In genomic region chr17:64095144-64095882, GRCh38 we compare ENCODE assay signal across 10 cellular contexts. TPM values are rescaled to one million over a fixed set of nuclear protein-coding genes. Genes with fewer than 3 reads are reported as not detected.
DNase-seq lines count a peak whose midpoint lies in the region; ATAC-seq and TF ChIP-seq lines count a peak whose summit lies in the region.
"Had no signal": no experiment of that assay in that cellular context is flagged by ENCODE, and none has a peak within 500 bp of the region (broad histone marks: within the 10 kb centered on the region; RNA-seq: fewer than 3 reads in every experiment).

No MANE protein-coding gene starts in this region.

- peaks cover 63 to 79% (median 70%) of the 10 kb centered on the region in 3 donors for H3K4me1 Mint-ChIP-seq in CD8-positive, alpha-beta memory T cell
- H3K4me1 Mint-ChIP-seq in glutamatergic neuron (ENCODE audit: low read depth, unreplicated experiment): peaks cover 5% of the 10 kb centered on the region

- TF ChIP-seq CTCF in IMR-90 (conservative IDR thresholded peaks at IDR 0.05; ENCODE audit: low read depth, low read length): no peak
- no peak for TF ChIP-seq CTCF in glutamatergic neuron (IDR thresholded peaks at IDR 0.05; ENCODE audit: partially characterized antibody, unreplicated experiment)

- no peaks in the 10 kb centered on the region for H3K9me3 ChIP-seq in CD8-positive, alpha-beta memory T cell (ENCODE audit: low read length)
- H3K9me3 ChIP-seq in IMR-90 (ENCODE audit: control insufficient read depth, insufficient read depth, low read length): no peaks in the 10 kb centered on the region
- no peaks in the 10 kb centered on the region for H3K9me3 ChIP-seq in SJCRH30 (replicated peaks)

- H2BK15ac ChIP-seq in IMR-90 (ENCODE audit: low read depth, low read length): no peak overlapping the region

- H3K14ac ChIP-seq in IMR-90 (replicated peaks; ENCODE audit: low read depth, low read length): no peak overlapping the region

- peaks cover 27% of the 10 kb centered on the region for H3K4me1 ChIP-seq in CD8-positive, alpha-beta memory T cell (ENCODE audit: insufficient read depth, low read length)
- peaks cover 2% of the 10 kb centered on the region; the same call in 1 of the 2 replicates for H3K4me1 ChIP-seq in IMR-90 (ENCODE audit: control insufficient read depth, insufficient read depth, low read length)
- peaks cover 9% of the 10 kb centered on the region for H3K4me1 ChIP-seq in SJCRH30

- no TSS peak for BruUV-seq in IMR-90 (replicated peaks; lab: Mats Ljungman, UMichigan)

- no peak for ATAC-seq in IMR-90 (ENCODE audit: low read depth)
- ATAC-seq in HG03135 (IDR thresholded peaks at IDR 0.05; ENCODE audit: unreplicated experiment): no peak
- no peak for ATAC-seq in GM18873 (IDR thresholded peaks at IDR 0.05; ENCODE audit: low FRiP score, unreplicated experiment)

- peak overlapping the region in 7 of 8 donors; percentile 28 to 93 (median 83) for H3K27ac Mint-ChIP-seq in CD8-positive, alpha-beta memory T cell
- H3K27ac Mint-ChIP-seq in glutamatergic neuron (ENCODE audit: unreplicated experiment): no peak overlapping the region

- H2BK120ac ChIP-seq in IMR-90 (ENCODE audit: low read depth, low read length): no peak overlapping the region

- WGBS in IMR-90 (ENCODE audit: extremely low coverage in 2 of 2, insufficient read length in 1 of 2), 2 experiments: 93% methylated on average over 5 of the region's 7 CpGs; no CpG with 5 or more reads in 1 of the 2 experiments

- no peak for TF ChIP-seq POLR2A in IMR-90 (IDR thresholded peaks at IDR 0.05; ENCODE audit: low read depth, low read length)

- dilution Hi-C loops in IMR-90 (cut with HindIII; ENCODE audit: low sequenced_read_pairs, unreplicated experiment): no loop called here

- no peak overlapping the region for H2BK5ac ChIP-seq in IMR-90 (ENCODE audit: low read depth, low read length, poor library complexity, severe bottlenecking)

- no peak overlapping the region for H3K27ac ChIP-seq in CD8-positive, alpha-beta memory T cell (ENCODE audit: low read depth, low read length)
- no peak overlapping the region for H3K27ac ChIP-seq in IMR-90 (ENCODE audit: insufficient read depth, low read length)
- peak overlapping the region; percentile 14; the same call in 1 of the 2 replicates for H3K27ac ChIP-seq in SJCRH30

- H3K79me1 ChIP-seq in IMR-90 (ENCODE audit: low read depth in 1 of 2, low read length in 2 of 2): peaks cover 5 to 18% of the 10 kb centered on the region in 2 experiments; a peak in 2 of 4 replicates

- no peak overlapping the region for H4K5ac ChIP-seq in IMR-90 (ENCODE audit: low read depth, low read length)

- H2AFZ ChIP-seq in IMR-90 (replicated peaks; ENCODE audit: low read length, poor library complexity): no peak overlapping the region

- H4K8ac ChIP-seq in IMR-90 (ENCODE audit: low read depth in 2 of 2, low read length in 2 of 2): no peak overlapping the region

- peaks cover 16% of the 10 kb centered on the region for H3K36me3 ChIP-seq in CD8-positive, alpha-beta memory T cell (ENCODE audit: insufficient read depth, low read length)
- H3K36me3 ChIP-seq in IMR-90 (ENCODE audit: control insufficient read depth, insufficient read depth, low read length): peaks cover 1% of the 10 kb centered on the region
- H3K36me3 ChIP-seq in SJCRH30: no peaks in the 10 kb centered on the region

- H3K9me1 ChIP-seq in IMR-90 (ENCODE audit: insufficient read depth, low read length): peaks cover 10% of the 10 kb centered on the region

- CTCF ChIA-PET in CD8-positive, alpha-beta memory T cell (lab: Charles Lee): interaction anchor here (1.9 kb wide), 1 partner anchor 38 kb away, joined by 7 read pairs; no protein-coding TSS in a partner anchor
- CTCF ChIA-PET in IMR-90 (lab: Yijun Ruan, JAX): no interaction called here

- no peak overlapping the region for H3K18ac ChIP-seq in IMR-90 (ENCODE audit: low read depth, low read length)

- no peaks in the 10 kb centered on the region for H3K27me3 Mint-ChIP-seq in CD8-positive, alpha-beta memory T cell
- peaks cover 1% of the 10 kb centered on the region for H3K27me3 Mint-ChIP-seq in glutamatergic neuron (ENCODE audit: unreplicated experiment)

- H4K91ac ChIP-seq in IMR-90 (ENCODE audit: insufficient read depth, low read depth, low read length): no peak overlapping the region

- H3K36me3 Mint-ChIP-seq in CD8-positive, alpha-beta memory T cell: peaks cover 21 to 61% (median 24%) of the 10 kb centered on the region in 3 donors
- peaks cover 9% of the 10 kb centered on the region for H3K36me3 Mint-ChIP-seq in glutamatergic neuron (ENCODE audit: unreplicated experiment)

- H3K56ac ChIP-seq in IMR-90 (ENCODE audit: extremely low read depth, insufficient read depth, low read length): no peak overlapping the region

- DNase-seq in CD8-positive, alpha-beta memory T cell: no peak
- DNase-seq in IMR-90 (no peak), SJCRH30 (peak; percentile 46 to 66), kidney tubule cell (ENCODE audit: low spot score) (peak; percentile 88), HuH-7.5 (ENCODE audit: low spot score) (no peak), glutamatergic neuron (no peak)
- DNase-seq: activated CD4-positive, CD25-positive, alpha-beta regulatory T cell; NCI-H226 had no signal

- no peaks in the 10 kb centered on the region for H4K20me1 ChIP-seq in IMR-90 (ENCODE audit: insufficient read depth, low read length)

- H3K4me3 ChIP-seq in CD8-positive, alpha-beta memory T cell (ENCODE audit: low read length): no peak overlapping the region
- no peak overlapping the region for H3K4me3 ChIP-seq in IMR-90 (ENCODE audit: insufficient read depth, low read depth, low read length)
- no peak overlapping the region for H3K4me3 ChIP-seq in SJCRH30

- POLR2A ChIA-PET in CD8-positive, alpha-beta memory T cell (lab: Charles Lee): interaction anchor here (0.6 kb wide), 1 partner anchor 1540 kb away, joined by 4 read pairs; no protein-coding TSS in a partner anchor
- POLR2A ChIA-PET in IMR-90 (lab: Charles Lee; ENCODE audit: unreplicated experiment): no interaction called here

- intact Hi-C loops in IMR-90 (cut with micrococcal nuclease): no loop called here

- TF ChIP-seq RAD21 in IMR-90 (IDR thresholded peaks at IDR 0.05; ENCODE audit: low read length): no peak

- in situ Hi-C loops in IMR-90 (cut with MboI; ENCODE audit: low sequenced_read_pairs): no loop called here

- no peak overlapping the region for H3K23ac ChIP-seq in IMR-90 (ENCODE audit: low read depth, low read length)

- no peak overlapping the region for H3K4ac ChIP-seq in IMR-90 (ENCODE audit: low read depth, low read length)

- H3K9ac ChIP-seq in IMR-90 (ENCODE audit: low read depth, low read length): no peak overlapping the region

- H2BK20ac ChIP-seq in IMR-90 (ENCODE audit: low read depth, low read length): no peak overlapping the region

- no peak overlapping the region for H3K4me2 ChIP-seq in IMR-90 (ENCODE audit: low read depth, low read length)

- H2AK5ac ChIP-seq in IMR-90 (ENCODE audit: low read depth, low read length): peak overlapping the region; percentile 19; the same call in 1 of the 2 replicates

- H3K27me3 ChIP-seq in CD8-positive, alpha-beta memory T cell (ENCODE audit: insufficient read depth, low read length, poor library complexity, severe bottlenecking): no peaks in the 10 kb centered on the region
- H3K27me3 ChIP-seq in IMR-90 (ENCODE audit: control insufficient read depth, insufficient read depth, low read length) (no peaks in the 10 kb centered on the region), SJCRH30 (no peaks in the 10 kb centered on the region)

- no peak overlapping the region for H2AK9ac ChIP-seq in IMR-90 (replicated peaks; ENCODE audit: low read depth, low read length, poor library complexity)

- H3K4me3 Mint-ChIP-seq in CD8-positive, alpha-beta memory T cell: peak overlapping the region in 2 of 7 donors; percentile 51
- no peak overlapping the region for H3K4me3 Mint-ChIP-seq in glutamatergic neuron (ENCODE audit: unreplicated experiment)

- H3K9me3 Mint-ChIP-seq in CD8-positive, alpha-beta memory T cell: no peaks in the 10 kb centered on the region
- H3K9me3 Mint-ChIP-seq in glutamatergic neuron (ENCODE audit: unreplicated experiment): peaks cover under 1% of the 10 kb centered on the region

TF ChIP-seq in IMR-90, 13 proteins besides CTCF, POLR2A, EP300 and RAD21:
- no peak for TF ChIP-seq MAZ (IDR thresholded peaks at IDR 0.05; ENCODE audit: borderline replicate concordance, low read depth, low read length)
- no peak for TF ChIP-seq CHD1 (IDR thresholded peaks at IDR 0.05; ENCODE audit: low read depth, low read length)
- TF ChIP-seq FOS (IDR thresholded peaks at IDR 0.05; ENCODE audit: low read depth, low read length): no peak
- no peak for TF ChIP-seq RFX5 (IDR thresholded peaks at IDR 0.05; ENCODE audit: low read depth, low read length)
- TF ChIP-seq RCOR1 (IDR thresholded peaks at IDR 0.05; ENCODE audit: insufficient replicate concordance, low read length): no peak
- TF ChIP-seq, protein P1, sequence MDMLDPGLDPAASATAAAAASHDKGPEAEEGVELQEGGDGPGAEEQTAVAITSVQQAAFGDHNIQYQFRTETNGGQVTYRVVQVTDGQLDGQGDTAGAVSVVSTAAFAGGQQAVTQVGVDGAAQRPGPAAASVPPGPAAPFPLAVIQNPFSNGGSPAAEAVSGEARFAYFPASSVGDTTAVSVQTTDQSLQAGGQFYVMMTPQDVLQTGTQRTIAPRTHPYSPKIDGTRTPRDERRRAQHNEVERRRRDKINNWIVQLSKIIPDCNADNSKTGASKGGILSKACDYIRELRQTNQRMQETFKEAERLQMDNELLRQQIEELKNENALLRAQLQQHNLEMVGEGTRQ (IDR thresholded peaks at IDR 0.05; ENCODE audit: low read depth, low read length): no peak
- no peak for TF ChIP-seq MAFK (IDR thresholded peaks at IDR 0.05; ENCODE audit: low read depth, low read length)
- TF ChIP-seq SMC3 (IDR thresholded peaks at IDR 0.05; ENCODE audit: low read depth, low read length): no peak
TF ChIP-seq in IMR-90: peak in this region for 0.

RNA-seq across cellular contexts. Expression of gene ERN1, which starts 34.6 kb away (rescaled TPM):
- 10 to 100 TPM; 24.7 to 25.5 TPM for total RNA-seq in CD8-positive, alpha-beta memory T cell
- polyA plus RNA-seq in CD8-positive, alpha-beta memory T cell: 92.1 TPM
- total RNA-seq in IMR-90 (2012; rRNA removed): 2.2 and 2.7 TPM in 2 replicates
- 3.7 and 4.1 TPM in 2 replicates for polyA plus RNA-seq in IMR-90 (2012; rRNA removed)
- 3.2 and 3.4 TPM in 2 replicates for polyA plus RNA-seq in IMR-90 (2012; cell fraction: cytosol; rRNA removed)
- polyA plus RNA-seq in IMR-90 (2012; cell fraction: nucleus; rRNA removed; ENCODE audit: low replicate concordance): 7.5 and 10.9 TPM in 2 replicates
- total RNA-seq in SJCRH30 (2014; rRNA removed; shearing (Covaris generic)): 2.2 and 3.8 TPM in 2 replicates
- 6.9 TPM for total RNA-seq in glutamatergic neuron (ENCODE audit: unreplicated experiment)

Comparison
In these comparisons a context has a peak if more than half of its experiments do, and no peak if none do; other contexts are left out.
1. DNase-seq: peak in SJCRH30 (2 of 2) and kidney tubule cell (single experiment); none in CD8-positive, alpha-beta memory T cell (0 of 5), IMR-90 (single experiment), HuH-7.5 (single experiment) and glutamatergic neuron (single experiment).